ENCODE assay signal across 24 cellular contexts in genomic region chr15:63370764-63371163, GRCh38. TPM values are rescaled to one million over a fixed set of nuclear protein-coding genes. Genes with fewer than 3 reads are reported as not detected.
DNase-seq lines count a peak whose midpoint lies in the region; ATAC-seq, FAIRE-seq and TF ChIP-seq lines count a peak whose summit lies in the region.
"Had no signal": no experiment of that assay in that cellular context is flagged by ENCODE, and none has a peak within 500 bp of the region (broad histone marks: within the 10 kb centered on the region; RNA-seq: fewer than 3 reads in every experiment).

No MANE protein-coding gene starts in this region.

- H3K4me1 Mint-ChIP-seq in H9 (peaks cover 14 to 24% of the 10 kb centered on the region in 2 experiments), WTC11 (peaks cover 24% of the 10 kb centered on the region)
- H3K4me1 Mint-ChIP-seq: stimulated activated memory B cell treated with anti-CD40 and anti-IgM and Interleukin-4, amounts not matched to agents 10 μg/mL and 1 μg/mL and 100 μg/mL, for 72 hours had no signal

- TF ChIP-seq RAD21 in A549 (conservative IDR thresholded peaks at IDR 0.05 in 1 of 2, IDR thresholded peaks at IDR 0.05 in 1 of 2): no peak

- no peak overlapping the region for H2AFZ ChIP-seq in H9 (ENCODE audit: low read length)

- no peak overlapping the region for H2AK5ac ChIP-seq in H9 (ENCODE audit: insufficient read length, low read length)

- H2BK120ac ChIP-seq in H9 (ENCODE audit: low read depth, low read length, poor library complexity, severe bottlenecking): no peak overlapping the region

- no peak overlapping the region for H2BK20ac ChIP-seq in H9 (ENCODE audit: low read depth, low read length, poor library complexity, severe bottlenecking)

- no peaks in the 10 kb centered on the region for H3K79me1 ChIP-seq in H9 (ENCODE audit: insufficient read depth, low read depth, low read length, poor library complexity, severe bottlenecking)

- H3K4me3 ChIP-seq in A549 (no peak overlapping the region), lung (no peak overlapping the region), SJCRH30 (no peak overlapping the region)
- H3K4me3 ChIP-seq: dorsolateral prefrontal cortex, heart right ventricle, SK-N-MC had no signal

- H3K9me3 Mint-ChIP-seq in H9: no peaks in the 10 kb centered on the region
- no peaks in the 10 kb centered on the region for H3K9me3 Mint-ChIP-seq in WTC11
- H3K9me3 Mint-ChIP-seq: activated naive CD4-positive, alpha-beta T cell treated with anti-CD3 and anti-CD28 coated beads, Interleukin-2, amount 10 ng/mL, durations not matched to agents 7 days and 5 days; CD8-positive, alpha-beta T cell; mesothelial cell of epicardium; neural crest cell; stimulated activated memory B cell treated with anti-CD40 and anti-IgM and Interleukin-4, amounts not matched to agents 10 μg/mL and 1 μg/mL and 100 μg/mL, for 72 hours; type B pancreatic cell had no signal

- H3T11ph ChIP-seq in H9 (ENCODE audit: low read length): no peak overlapping the region

- CTCF ChIA-PET in A549 (lab: Yijun Ruan, JAX): interaction anchor here (0.6 to 1.6 kb wide), 2 partner anchors 8 to 19 kb away, joined by 3 to 5 read pairs; no protein-coding TSS in a partner anchor
- CTCF ChIA-PET in WTC11 (lab: Charles Lee): no interaction called here

- H3K27ac ChIP-seq in A549: peak overlapping the region; percentile 88 to 93
- H3K27ac ChIP-seq in H9 (ENCODE audit: insufficient read length, low read depth, low read length): no peak overlapping the region
- H3K27ac ChIP-seq in lung (ENCODE audit: low read depth in 1 of 2, low read length in 1 of 2): peak overlapping the region in 1 of 2 donors; percentile 65
- no peak overlapping the region for H3K27ac ChIP-seq in SJCRH30
- H3K27ac ChIP-seq: brain microvascular endothelial cell, SK-N-MC had no signal

- H3K23me2 ChIP-seq in H9 (ENCODE audit: insufficient read length, low read depth, low read length, poor library complexity, severe bottlenecking): no peaks in the 10 kb centered on the region

- ATAC-seq in A549: no peak
- ATAC-seq in WTC11: peak; percentile 63
- no peak for ATAC-seq in lung (ENCODE audit: insufficient read depth, low FRiP score)
- ATAC-seq: CD8-positive, alpha-beta T cell; stimulated activated memory B cell treated with anti-CD40 and anti-IgM and Interleukin-4, amounts not matched to agents 10 μg/mL and 1 μg/mL and 100 μg/mL, for 72 hours had no signal

- H3K4me3 Mint-ChIP-seq in H9 (no peak overlapping the region), WTC11 (no peak overlapping the region)
- H3K4me3 Mint-ChIP-seq: activated naive CD4-positive, alpha-beta T cell treated with anti-CD3 and anti-CD28 coated beads, Interleukin-2, amount 10 ng/mL, durations not matched to agents 7 days and 5 days; CD8-positive, alpha-beta T cell; mesothelial cell of epicardium; neural crest cell; stimulated activated memory B cell treated with anti-CD40 and anti-IgM and Interleukin-4, amounts not matched to agents 10 μg/mL and 1 μg/mL and 100 μg/mL, for 72 hours; type B pancreatic cell had no signal

- H3K14ac ChIP-seq in H9 (ENCODE audit: insufficient read depth, low read length): no peak overlapping the region

- 90% methylated on average over 4 of the region's 4 CpGs for WGBS in A549 (ENCODE audit: missing lambda C conversion rate)
- WGBS in H9 (ENCODE audit: extremely low coverage, insufficient read length, low lambda C conversion rate): no CpG with 5 or more reads among the region's 4 CpGs
- 67 to 82% methylated on average over 4 of the region's 4 CpGs for WGBS in lung, 2 donors

- FAIRE-seq in A549 (lab: Jason Lieb, UNC): no peak
- FAIRE-seq: GM19239 had no signal

- POLR2A ChIA-PET in A549 (lab: Yijun Ruan, JAX) (interaction anchor here (2.5 kb wide), 1 partner anchor 10 kb away, joined by 28 read pairs; the partner anchor contains the start of gene CA12), WTC11 (lab: Charles Lee) (no interaction called here)

- no peak overlapping the region for H3K23ac ChIP-seq in H9 (ENCODE audit: insufficient read length, low read depth, low read length)

- H3K27me3 Mint-ChIP-seq in H9 (ENCODE audit: low read depth) (peaks cover 8% of the 10 kb centered on the region), WTC11 (ENCODE audit: low read depth) (0 out of 2 replicates have a peak, but pooled peaks cover 3% of the 10 kb centered on the region)

- DNase-seq in A549 (ENCODE audit: low read depth in 1 of 2, low spot score in 1 of 2) (no peak), H9 (no peak), WTC11 (ENCODE audit: low spot score) (no peak), lung (ENCODE audit: low spot score) (peak; percentile 44), SJCRH30 (no peak), cerebellar nuclear complex (lab: John Stamatoyannopoulos, UW) (no peak), epidermal melanocyte (ENCODE audit: insufficient read length, low spot score) (no peak)
- no peak for DNase-seq in stimulated activated CD4-positive, alpha-beta T cell treated with anti-CD3 and anti-CD28 coated beads, Interleukin-15, amount 100 ng/mL, for 24 hours
- DNase-seq: activated CD4-positive, alpha-beta T cell treated with anti-CD3 and anti-CD28 coated beads for 1 hour; activated CD8-positive, alpha-beta memory T cell treated with anti-CD3 and anti-CD28 coated beads, Interleukin-2, amount 50 U/mL, for 48 hours; activated naive CD4-positive, alpha-beta T cell treated with anti-CD3 and anti-CD28 coated beads, Interleukin-2, amount 10 ng/mL, durations not matched to agents 7 days and 5 days; CD8-positive, alpha-beta T cell; heart right ventricle; islet precursor cell; NCI-H1092 treated with DMSO at 0.1 percent for 48 hours; OCI-M1 had no signal

- H3K27ac Mint-ChIP-seq in H9 (peak overlapping the region in 2 of 3 experiments; percentile 14 to 66; a peak in 1 of 7 replicates), WTC11 (peak overlapping the region; percentile 41; the same call in 1 of the 2 replicates)
- H3K27ac Mint-ChIP-seq: activated naive CD4-positive, alpha-beta T cell treated with anti-CD3 and anti-CD28 coated beads, Interleukin-2, amount 10 ng/mL, durations not matched to agents 7 days and 5 days; CD8-positive, alpha-beta T cell; mesothelial cell of epicardium; stimulated activated memory B cell treated with anti-CD40 and anti-IgM and Interleukin-4, amounts not matched to agents 10 μg/mL and 1 μg/mL and 100 μg/mL, for 72 hours; type B pancreatic cell had no signal

- no peak overlapping the region for H2BK12ac ChIP-seq in H9 (ENCODE audit: insufficient read length, low read depth, low read length)

- H3K9me3 ChIP-seq in A549 (no peaks in the 10 kb centered on the region), H9 (ENCODE audit: control insufficient read depth, low read depth, low read length) (no peaks in the 10 kb centered on the region), lung (ENCODE audit: control insufficient read depth in 2 of 2, insufficient read depth in 1 of 2, low read length in 1 of 2) (no peaks in the 10 kb centered on the region), SJCRH30 (replicated peaks) (no peaks in the 10 kb centered on the region)
- H3K9me3 ChIP-seq: heart right ventricle had no signal

- H3K36me3 ChIP-seq in lung (ENCODE audit: control insufficient read depth in 2 of 2, insufficient read depth in 2 of 2, low read length in 2 of 2) (no peaks in the 10 kb centered on the region), SJCRH30 (no peaks in the 10 kb centered on the region)
- H3K36me3 ChIP-seq: brain microvascular endothelial cell, heart right ventricle had no signal

- no peaks in the 10 kb centered on the region for H4K20me1 ChIP-seq in H9 (ENCODE audit: control insufficient read depth, insufficient read depth, insufficient read length)

- H4K8ac ChIP-seq in H9 (replicated peaks; ENCODE audit: insufficient read length, low read depth, low read length): no peak overlapping the region

- no peak for TF ChIP-seq POLR2A in A549 (IDR thresholded peaks at IDR 0.05; ENCODE audit: low read length)

- H3K56ac ChIP-seq in H9 (ENCODE audit: insufficient read length, low read depth, low read length): no peak overlapping the region

- H3K79me2 ChIP-seq in H9 (ENCODE audit: insufficient read depth, low read length): no peaks in the 10 kb centered on the region

- no peak overlapping the region for H4K91ac ChIP-seq in H9 (ENCODE audit: insufficient read length, low read depth, low read length)

- peak overlapping the region; percentile 78 for H3K4me2 ChIP-seq in A549
- no peak overlapping the region for H3K4me2 ChIP-seq in H9 (ENCODE audit: insufficient read depth, insufficient read length, low read length)

- TF ChIP-seq EP300 in A549 (IDR thresholded peaks at IDR 0.05): no peak

- H3K4ac ChIP-seq in H9 (ENCODE audit: low read depth, low read length): no peak overlapping the region

- no peak overlapping the region for H3K18ac ChIP-seq in H9 (ENCODE audit: insufficient read length, low read depth, low read length)

- no peaks in the 10 kb centered on the region for H3K36me3 Mint-ChIP-seq in H9 (ENCODE audit: insufficient read depth in 1 of 3, low read depth in 3 of 3)
- H3K36me3 Mint-ChIP-seq in WTC11: no peaks in the 10 kb centered on the region
- H3K36me3 Mint-ChIP-seq: activated naive CD4-positive, alpha-beta T cell treated with anti-CD3 and anti-CD28 coated beads, Interleukin-2, amount 10 ng/mL, durations not matched to agents 7 days and 5 days; CD8-positive, alpha-beta T cell; mesothelial cell of epicardium; stimulated activated memory B cell treated with anti-CD40 and anti-IgM and Interleukin-4, amounts not matched to agents 10 μg/mL and 1 μg/mL and 100 μg/mL, for 72 hours; type B pancreatic cell had no signal

- TF ChIP-seq CTCF in A549 (IDR thresholded peaks at IDR 0.05) (no peak), H9 (conservative IDR thresholded peaks at IDR 0.05) (no peak), WTC11 (IDR thresholded peaks at IDR 0.05) (no peak), lung (IDR thresholded peaks at IDR 0.05; ENCODE audit: control extremely low read depth, extremely low read depth) (no peak)

- no peak overlapping the region for H2BK5ac ChIP-seq in H9 (ENCODE audit: insufficient read length, low read length)

- peaks cover 100% of the 10 kb centered on the region for H3K4me1 ChIP-seq in A549
- no peaks in the 10 kb centered on the region for H3K4me1 ChIP-seq in H9 (ENCODE audit: insufficient read depth, low read length)
- H3K4me1 ChIP-seq in lung (ENCODE audit: control insufficient read depth in 2 of 2, insufficient read depth in 2 of 2, low read length in 2 of 2): peaks cover 0 to 20% of the 10 kb centered on the region in 2 donors
- peaks cover 12% of the 10 kb centered on the region; the same call in 1 of the 2 replicates for H3K4me1 ChIP-seq in SJCRH30

- no peak overlapping the region for H4K5ac ChIP-seq in H9 (ENCODE audit: insufficient read length, low read depth, low read length)

- H3K27me3 ChIP-seq in H9 (ENCODE audit: insufficient read depth, low read length) (no peaks in the 10 kb centered on the region), lung (ENCODE audit: control insufficient read depth, insufficient read depth) (no peaks in the 10 kb centered on the region), SJCRH30 (no peaks in the 10 kb centered on the region)
- H3K27me3 ChIP-seq: brain microvascular endothelial cell, dorsolateral prefrontal cortex, heart right ventricle had no signal

- H2BK15ac ChIP-seq in H9 (ENCODE audit: low read depth, low read length): no peak overlapping the region

- no peak overlapping the region for H3K9ac ChIP-seq in H9 (ENCODE audit: extremely low read depth, insufficient read length, low read length)

RNA-seq across cellular contexts. Expression of gene CA12, which starts 10.9 kb away (rescaled TPM):
- 323 and 389 TPM in 2 replicates for polyA plus RNA-seq in A549 (2011; rRNA removed)
- polyA plus RNA-seq in A549 (2012; cell fraction: cytosol; rRNA removed): 126 and 167 TPM in 2 replicates
- polyA plus RNA-seq in A549 (2012; cell fraction: nucleus; rRNA removed): 155 and 181 TPM in 2 replicates
- 122 to 129 TPM (median 126 TPM) in 3 replicates for polyA plus RNA-seq in A549 (2017; fragmentation: RNase III; extraction: RNeasy Plus Mini Kit Qiagen cat#74134 plus additional on column Dnase treatment)
- polyA minus RNA-seq in A549 (2011; rRNA and poly(A)+ RNA removed): 186 and 245 TPM in 2 replicates
- 0.42 and 0.68 TPM in 2 replicates for total RNA-seq in H9 (2021)
- total RNA-seq in WTC11 (2021): 2.8 to 3.3 TPM (median 2.8 TPM) in 3 replicates
- total RNA-seq in lung: 1 to 10 TPM; 2.2 to 8.5 TPM
- polyA plus RNA-seq in lung: 10 to 100 TPM in 1 of 2 donors, 1 to 10 TPM in 1; 3.1 to 46.8 TPM
- total RNA-seq in SJCRH30 (2014; rRNA removed; shearing (Covaris generic)): 0.57 and 0.94 TPM in 2 replicates
- total RNA-seq: CD8-positive, alpha-beta T cell had no signal

Comparison
In these comparisons a context has a peak if more than half of its experiments do, and no peak if none do; other contexts are left out.
1. H3K27ac ChIP-seq: peak in A549 (2 of 2); none in H9 (single experiment) and SJCRH30 (single experiment).